In genomic region chr9:129160712-129161533, GRCh38 we compare ENCODE assay signal across 23 cellular contexts. TPM values are rescaled to one million over a fixed set of nuclear protein-coding genes. Genes with fewer than 3 reads are reported as not detected.
DNase-seq lines count a peak whose midpoint lies in the region; ATAC-seq and TF ChIP-seq lines count a peak whose summit lies in the region.
"Had no signal": no experiment of that assay in that cellular context is flagged by ENCODE, and none has a peak within 500 bp of the region (broad histone marks: within the 10 kb centered on the region; RNA-seq: fewer than 3 reads in every experiment).

No MANE protein-coding gene starts in this region.

- intact Hi-C loops in upper lobe of right lung (cut with DNase I) (no loop called here), heart right ventricle (cut with DNase I) (no loop called here)

- H3K4me1 ChIP-seq in upper lobe of right lung (no peaks in the 10 kb centered on the region), heart right ventricle (peaks cover 0 to 22% (median 5%) of the 10 kb centered on the region in 9 donors)

- 93 to 94% methylated on average over 10 of the region's 10 CpGs for WGBS in heart right ventricle, 2 donors

- H3K4me3 ChIP-seq in fibroblast of the aortic adventitia (ENCODE audit: low read depth, low read length), result no peak overlapping the region
- no peak overlapping the region for H3K4me3 ChIP-seq in upper lobe of right lung
- H3K4me3 ChIP-seq in heart right ventricle, result no peak overlapping the region
- H3K4me3 ChIP-seq: esophagus squamous epithelium, stomach, upper lobe of left lung had no signal

- H3K9me3 ChIP-seq in upper lobe of right lung, result no peaks in the 10 kb centered on the region
- H3K9me3 ChIP-seq in heart right ventricle, result no peaks in the 10 kb centered on the region
- H3K9me3 ChIP-seq: esophagus squamous epithelium, stomach, upper lobe of left lung had no signal

- peak; percentile 14 for ATAC-seq in upper lobe of right lung
- no peak for ATAC-seq in heart right ventricle
- no peak for ATAC-seq in activated CD4-positive, CD25-positive, alpha-beta regulatory T cell treated with anti-CD3 and anti-CD28 coated beads, Interleukin-2, amount 50 U/mL, for 24 hours
- ATAC-seq: HCT116; natural killer cell treated with Interleukin-12 subunit alpha and Interleukin-12 subunit beta and Interleukin-15 and Interleukin-18, amount 100 ng/mL, for 72 hours had no signal

- H3K36me3 ChIP-seq in upper lobe of right lung (no peaks in the 10 kb centered on the region), heart right ventricle (peaks cover 0 to 5% (median 0%) of the 10 kb centered on the region in 9 donors)
- H3K36me3 ChIP-seq: esophagus squamous epithelium had no signal

- no peak for TF ChIP-seq CTCF in fibroblast of the aortic adventitia (IDR thresholded peaks at IDR 0.05; ENCODE audit: insufficient read depth, low read length)
- TF ChIP-seq CTCF in upper lobe of right lung (IDR thresholded peaks at IDR 0.05), result no peak
- no peak for TF ChIP-seq CTCF in heart right ventricle (IDR thresholded peaks at IDR 0.05)

- DNase-seq in H4 (ENCODE audit: low spot score) (peak; percentile 72), amniotic epithelial cell (ENCODE audit: low read depth) (peak; percentile 57), fibroblast of the aortic adventitia (ENCODE audit: low read depth) (peak; percentile 66), upper lobe of right lung (no peak), heart right ventricle (no peak)
- DNase-seq in activated T-cell treated with anti-CD3 and anti-CD28 coated beads, Interleukin-2, amount 50 U/mL, for 48 hours, result no peak
- DNase-seq: activated CD4-positive, alpha-beta T cell treated with anti-CD3 and anti-CD28 coated beads, Interleukin-2, amount 50 U/mL, for 1 hour; amygdala; effector CD8-positive, alpha-beta T cell; esophagus squamous epithelium; hippocampal formation; NCI-H2029; NCI-H446 treated with DMSO at 0.1 percent for 48 hours; NK-92 treated with Interleukin-12 subunit alpha and Interleukin-12 subunit beta, amount 100 ng/mL, for 24 hours; small intestine; stimulated activated CD4-positive, alpha-beta T cell treated with anti-CD3 and anti-CD28 coated beads, Interleukin-4, amount 100 ng/mL, for 1 hour; stomach; upper lobe of left lung had no signal

- no peak overlapping the region for H3K27ac ChIP-seq in upper lobe of right lung
- H3K27ac ChIP-seq in heart right ventricle, result no peak overlapping the region
- H3K27ac ChIP-seq: C4-2B, esophagus squamous epithelium, HL-60, stomach, upper lobe of left lung had no signal

- H3K27me3 ChIP-seq in upper lobe of right lung, result no peaks in the 10 kb centered on the region
- no peaks in the 10 kb centered on the region for H3K27me3 ChIP-seq in heart right ventricle
- H3K27me3 ChIP-seq: esophagus squamous epithelium, stomach, upper lobe of left lung had no signal

RNA-seq across cellular contexts. Expression of gene IER5L, which starts 17.1 kb away (rescaled TPM):
- total RNA-seq in H4 (2014; rRNA removed; shearing (Covaris generic)), result 12.9 and 24.3 TPM in 2 replicates
- total RNA-seq in fibroblast of the aortic adventitia (ENCODE audit: low replicate concordance), result 28.0 and 42.0 TPM in 2 replicates
- 9.6 TPM for total RNA-seq in upper lobe of right lung
- 10 to 100 TPM in 1 of 10 donors, 1 to 10 TPM in 9; 1.2 to 13.7 (median 5.6) TPM for total RNA-seq in heart right ventricle
- 10 to 100 TPM in 1 of 2 donors, 1 to 10 TPM in 1; 5.0 to 26.3 TPM for polyA plus RNA-seq in heart right ventricle

RNA-seq across cellular contexts. Expression of gene PTPA, which starts 49.7 kb away (rescaled TPM):
- 89.0 and 91.8 TPM in 2 replicates for total RNA-seq in H4 (2014; rRNA removed; shearing (Covaris generic))
- total RNA-seq in fibroblast of the aortic adventitia (ENCODE audit: low replicate concordance) (48.2 and 91.5 TPM in 2 replicates), upper lobe of right lung (115 TPM), heart right ventricle (100 to 1,000 TPM; 169 to 227 (median 187) TPM)
- polyA plus RNA-seq in heart right ventricle, result 100 to 1,000 TPM; 106 to 176 TPM

RNA-seq across cellular contexts. Expression of gene CRAT, which starts 50.3 kb away (rescaled TPM):
- total RNA-seq in H4 (2014; rRNA removed; shearing (Covaris generic)), result 14.5 and 21.2 TPM in 2 replicates
- total RNA-seq in fibroblast of the aortic adventitia (ENCODE audit: low replicate concordance) (21.3 and 66.0 TPM in 2 replicates), upper lobe of right lung (22.8 TPM), heart right ventricle (10 to 100 TPM; 67.0 to 84.7 (median 74.1) TPM)
- polyA plus RNA-seq in heart right ventricle, result 10 to 100 TPM; 19.5 to 48.5 TPM

Comparison
In these comparisons a context has a peak if more than half of its experiments do, and no peak if none do; other contexts are left out.
1. DNase-seq: peak in H4 (single experiment), amniotic epithelial cell (single experiment) and fibroblast of the aortic adventitia (single experiment); none in upper lobe of right lung (single experiment), activated T-cell treated with anti-CD3 and anti-CD28 coated beads, Interleukin-2, amount 50 U/mL, for 48 hours (0 of 2) and heart right ventricle (0 of 2).